ENCODE assay signal across 17 cellular contexts in genomic region chr2:109486711-109487130, GRCh38.
"Had no signal": no experiment of that assay in that cellular context is flagged by ENCODE, and none has a peak within 500 bp of the region (broad histone marks: within the 10 kb centered on the region; RNA-seq: fewer than 3 reads in every experiment).

No MANE protein-coding gene starts in this region.

- H3K4me3 Mint-ChIP-seq: activated CD8-positive, alpha-beta T cell treated with anti-CD3 and anti-CD28 coated beads, Interleukin-2, amount 10 ng/mL, durations not matched to agents 7 days and 5 days; activated T-helper 1 cell treated with anti-CD3 and anti-CD28 coated beads, Interleukin-12 subunit alpha, Interleukin-12 subunit beta, Interleukin-2, Interleukin-4 antibody, amounts not matched to agents 30 ng/mL and 10 ng/mL and 1 ng/mL, durations not matched to agents 14 hours and 24 hours and 36 hours; central memory CD8-positive, alpha-beta T cell; immature natural killer cell; naive thymus-derived CD8-positive, alpha-beta T cell; stimulated activated naive B cell treated with anti-CD40 and anti-IgM and Interleukin-4, amounts not matched to agents 10 μg/mL and 1 μg/mL and 100 μg/mL, for 72 hours; type B pancreatic cell had no signal

- H3K27ac Mint-ChIP-seq: activated CD8-positive, alpha-beta T cell treated with anti-CD3 and anti-CD28 coated beads, Interleukin-2, amount 10 ng/mL, durations not matched to agents 7 days and 5 days; activated T-helper 1 cell treated with anti-CD3 and anti-CD28 coated beads, Interleukin-12 subunit alpha, Interleukin-12 subunit beta, Interleukin-2, Interleukin-4 antibody, amounts not matched to agents 30 ng/mL and 10 ng/mL and 1 ng/mL, durations not matched to agents 14 hours and 24 hours and 36 hours; immature natural killer cell; stimulated activated naive B cell treated with anti-CD40 and anti-IgM and Interleukin-4, amounts not matched to agents 10 μg/mL and 1 μg/mL and 100 μg/mL, for 72 hours; type B pancreatic cell had no signal

- H3K4me1 Mint-ChIP-seq: central memory CD8-positive, alpha-beta T cell; immature natural killer cell; stimulated activated naive B cell treated with anti-CD40 and anti-IgM and Interleukin-4, amounts not matched to agents 10 μg/mL and 1 μg/mL and 100 μg/mL, for 72 hours had no signal

- H3K9me3 ChIP-seq: lower lobe of right lung, psoas muscle, right lobe of liver had no signal

- H3K4me3 ChIP-seq: lower lobe of right lung, psoas muscle, right lobe of liver had no signal

- H3K27me3 ChIP-seq: right lobe of liver had no signal

- DNase-seq: activated CD4-positive, alpha-beta T cell treated with anti-CD3 and anti-CD28 coated beads for 4 hours; activated CD8-positive, alpha-beta T cell treated with anti-CD3 and anti-CD28 coated beads, Interleukin-2, amount 10 ng/mL, durations not matched to agents 7 days and 5 days; activated naive CD4-positive, alpha-beta T cell; erythroblast; immature natural killer cell; left cardiac atrium; lower lobe of right lung; psoas muscle; right lobe of liver; stimulated activated CD4-positive, alpha-beta T cell treated with anti-CD3 and anti-CD28 coated beads, Interleukin-2, amount 100 ng/mL, for 24 hours; stimulated activated naive B cell treated with anti-CD40 and anti-IgM and Interleukin-4, amounts not matched to agents 10 μg/mL and 1 μg/mL and 100 μg/mL, for 72 hours; T-helper 9 cell had no signal

- H3K27ac ChIP-seq: lower lobe of right lung, psoas muscle, right lobe of liver, VCaP had no signal

- ATAC-seq: activated CD8-positive, alpha-beta T cell treated with anti-CD3 and anti-CD28 coated beads, Interleukin-2, amount 10 ng/mL, durations not matched to agents 7 days and 5 days; left cardiac atrium; naive thymus-derived CD8-positive, alpha-beta T cell; psoas muscle; right lobe of liver; stimulated activated naive B cell treated with anti-CD40 and anti-IgM and Interleukin-4, amounts not matched to agents 10 μg/mL and 1 μg/mL and 100 μg/mL, for 72 hours had no signal

- H3K9me3 Mint-ChIP-seq: activated T-helper 1 cell treated with anti-CD3 and anti-CD28 coated beads, Interleukin-12 subunit alpha, Interleukin-12 subunit beta, Interleukin-2, Interleukin-4 antibody, amounts not matched to agents 30 ng/mL and 10 ng/mL and 1 ng/mL, durations not matched to agents 14 hours and 24 hours and 36 hours; central memory CD8-positive, alpha-beta T cell; immature natural killer cell; naive thymus-derived CD8-positive, alpha-beta T cell; stimulated activated naive B cell treated with anti-CD40 and anti-IgM and Interleukin-4, amounts not matched to agents 10 μg/mL and 1 μg/mL and 100 μg/mL, for 72 hours; type B pancreatic cell had no signal

- H3K36me3 ChIP-seq: right lobe of liver had no signal

- H3K36me3 Mint-ChIP-seq: immature natural killer cell; stimulated activated naive B cell treated with anti-CD40 and anti-IgM and Interleukin-4, amounts not matched to agents 10 μg/mL and 1 μg/mL and 100 μg/mL, for 72 hours; type B pancreatic cell had no signal

- H3K27me3 Mint-ChIP-seq: naive thymus-derived CD8-positive, alpha-beta T cell had no signal
